Comparison of ENCODE assay signal across 15 cellular contexts in the genomic region with DNA sequence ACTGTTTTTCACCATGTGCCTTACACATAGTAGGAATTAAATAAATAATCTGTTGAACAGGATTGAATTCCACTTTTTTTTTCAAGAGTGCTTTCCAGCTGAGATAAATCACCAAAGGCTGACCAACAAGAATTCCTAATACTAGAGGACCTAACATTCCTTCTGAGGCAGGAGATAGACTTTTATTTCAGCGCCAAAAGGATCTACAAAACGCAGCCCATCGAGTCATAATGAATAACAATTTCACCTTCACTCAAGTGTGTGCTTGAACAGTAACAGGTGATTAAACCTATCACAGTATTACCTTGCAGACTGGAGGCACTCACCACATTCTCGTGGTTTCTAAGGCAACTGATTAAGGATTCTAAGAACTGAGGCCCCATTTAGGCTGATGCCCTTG.
DNase-seq lines count a peak whose midpoint lies in the region; ATAC-seq lines count a peak whose summit lies in the region.
"Had no signal": no experiment of that assay in that cellular context is flagged by ENCODE, and none has a peak within 500 bp of the region (broad histone marks: within the 10 kb centered on the region; RNA-seq: fewer than 3 reads in every experiment).

No MANE protein-coding gene starts in this region.

- peak; percentile 21 for DNase-seq in NCI-H1105 treated with DMSO at 0.1 percent for 48 hours (lab: John Stamatoyannopoulos, UW)
- DNase-seq in NCI-H1105 (lab: John Stamatoyannopoulos, UW), result no peak
- peak; percentile 56 for DNase-seq in LHCN-M2 (ENCODE audit: low read depth)
- no peak for DNase-seq in activated naive CD8-positive, alpha-beta T cell treated with anti-CD3 and anti-CD28 coated beads, Interleukin-2, amount 50 U/mL, for 24 hours
- no peak for DNase-seq in naive thymus-derived CD8-positive, alpha-beta T cell
- no peak for DNase-seq in NCI-H1694 (lab: John Stamatoyannopoulos, UW)
- no peak for DNase-seq in DMS53 treated with DMSO at 0.1 percent for 48 hours (lab: John Stamatoyannopoulos, UW; ENCODE audit: unreplicated experiment)
- DNase-seq: 8988T; activated CD4-positive, alpha-beta T cell treated with anti-CD3 and anti-CD28 coated beads, Interleukin-2, amount 50 U/mL, for 48 hours; CD4-positive, CD25-positive, alpha-beta regulatory T cell; esophagus squamous epithelium; NCI-H187; psoas muscle had no signal

- H3K27me3 Mint-ChIP-seq in activated naive CD8-positive, alpha-beta T cell treated with anti-CD3 and anti-CD28 coated beads, Interleukin-2, amount 50 U/mL, for 24 hours, result no peaks in the 10 kb centered on the region
- H3K27me3 Mint-ChIP-seq in naive thymus-derived CD8-positive, alpha-beta T cell, result no peaks in the 10 kb centered on the region
- H3K27me3 Mint-ChIP-seq: CD4-positive, CD25-positive, alpha-beta regulatory T cell had no signal

- no peak overlapping the region for H3K4me3 Mint-ChIP-seq in activated naive CD8-positive, alpha-beta T cell treated with anti-CD3 and anti-CD28 coated beads, Interleukin-2, amount 50 U/mL, for 24 hours
- no peak overlapping the region for H3K4me3 Mint-ChIP-seq in naive thymus-derived CD8-positive, alpha-beta T cell
- H3K4me3 Mint-ChIP-seq: CD4-positive, CD25-positive, alpha-beta regulatory T cell had no signal

- ATAC-seq in activated naive CD8-positive, alpha-beta T cell treated with anti-CD3 and anti-CD28 coated beads, Interleukin-2, amount 50 U/mL, for 24 hours, result peak; percentile 46
- ATAC-seq in naive thymus-derived CD8-positive, alpha-beta T cell, result peak; percentile 33 to 54
- no peak for ATAC-seq in GM19452 (IDR thresholded peaks at IDR 0.05; ENCODE audit: unreplicated experiment)
- ATAC-seq: left lobe of liver, psoas muscle had no signal

- no peaks in the 10 kb centered on the region for H3K36me3 Mint-ChIP-seq in activated naive CD8-positive, alpha-beta T cell treated with anti-CD3 and anti-CD28 coated beads, Interleukin-2, amount 50 U/mL, for 24 hours (ENCODE audit: low read depth)
- H3K36me3 Mint-ChIP-seq in naive thymus-derived CD8-positive, alpha-beta T cell, result no peaks in the 10 kb centered on the region
- H3K36me3 Mint-ChIP-seq: CD4-positive, CD25-positive, alpha-beta regulatory T cell had no signal

- no peak overlapping the region for H3K27ac Mint-ChIP-seq in activated naive CD8-positive, alpha-beta T cell treated with anti-CD3 and anti-CD28 coated beads, Interleukin-2, amount 50 U/mL, for 24 hours
- peak overlapping the region in 2 of 10 donors; percentile 49 to 51 for H3K27ac Mint-ChIP-seq in naive thymus-derived CD8-positive, alpha-beta T cell

- H3K4me1 Mint-ChIP-seq in activated naive CD8-positive, alpha-beta T cell treated with anti-CD3 and anti-CD28 coated beads, Interleukin-2, amount 50 U/mL, for 24 hours, result peaks cover 33% of the 10 kb centered on the region
- peaks cover 0 to 44% (median 7%) of the 10 kb centered on the region in 4 donors for H3K4me1 Mint-ChIP-seq in naive thymus-derived CD8-positive, alpha-beta T cell

- no peaks in the 10 kb centered on the region for H3K9me3 Mint-ChIP-seq in activated naive CD8-positive, alpha-beta T cell treated with anti-CD3 and anti-CD28 coated beads, Interleukin-2, amount 50 U/mL, for 24 hours
- no peaks in the 10 kb centered on the region for H3K9me3 Mint-ChIP-seq in naive thymus-derived CD8-positive, alpha-beta T cell

- POLR2A ChIA-PET in naive thymus-derived CD8-positive, alpha-beta T cell (lab: Charles Lee), result no interaction called here

Comparison
In these comparisons a context has a peak if more than half of its experiments do, and no peak if none do; other contexts are left out.
1. DNase-seq: peak in NCI-H1105 treated with DMSO at 0.1 percent for 48 hours (single experiment) and LHCN-M2 (single experiment); none in NCI-H1105 (single experiment), activated naive CD8-positive, alpha-beta T cell treated with anti-CD3 and anti-CD28 coated beads, Interleukin-2, amount 50 U/mL, for 24 hours (single experiment), naive thymus-derived CD8-positive, alpha-beta T cell (0 of 10), NCI-H1694 (single experiment) and DMS53 treated with DMSO at 0.1 percent for 48 hours (single experiment).